In genomic region chr9:93829271-93830223, GRCh38 we compare ENCODE assay signal across 15 cellular contexts.
"Had no signal": no experiment of that assay in that cellular context is flagged by ENCODE, and none has a peak within 500 bp of the region (broad histone marks: within the 10 kb centered on the region; RNA-seq: fewer than 3 reads in every experiment).

No MANE protein-coding gene starts in this region.

- H3K36me3 Mint-ChIP-seq: immature natural killer cell had no signal

- DNase-seq: activated CD8-positive, alpha-beta memory T cell treated with anti-CD3 and anti-CD28 coated beads, Interleukin-2, amount 50 U/mL, for 4 hours; activated CD8-positive, alpha-beta T cell treated with anti-CD3 and anti-CD28 coated beads for 36 hours; activated naive CD4-positive, alpha-beta T cell treated with anti-CD3 and anti-CD28 coated beads for 36 hours; cortex of kidney; effector CD8-positive, alpha-beta T cell; hypothalamus; immature natural killer cell; left colon; ovary; stimulated activated CD4-positive, alpha-beta T cell treated with anti-CD3 and anti-CD28 coated beads, Interleukin-4, amount 100 ng/mL, for 24 hours; T-helper 1 cell had no signal

- H3K27ac Mint-ChIP-seq: activated CD8-positive, alpha-beta T cell treated with anti-CD3 and anti-CD28 coated beads for 36 hours; activated naive CD4-positive, alpha-beta T cell treated with anti-CD3 and anti-CD28 coated beads for 36 hours; activated T-helper 1 cell treated with anti-CD3 and anti-CD28 coated beads, Interleukin-12 subunit alpha, Interleukin-12 subunit beta, Interleukin-2, Interleukin-4 antibody, amounts not matched to agents 30 ng/mL and 10 ng/mL and 1 ng/mL, durations not matched to agents 14 hours and 24 hours and 36 hours; immature natural killer cell; memory B cell; nephron; stimulated activated naive CD8-positive, alpha-beta T cell treated with anti-CD3 and anti-CD28 coated beads, Interleukin-15, Interleukin-2, amounts not matched to agents 100 ng/mL and 50 ng/mL, for 24 hours had no signal

- H3K4me3 Mint-ChIP-seq: activated CD8-positive, alpha-beta T cell treated with anti-CD3 and anti-CD28 coated beads for 36 hours; activated naive CD4-positive, alpha-beta T cell treated with anti-CD3 and anti-CD28 coated beads for 36 hours; activated T-helper 1 cell treated with anti-CD3 and anti-CD28 coated beads, Interleukin-12 subunit alpha, Interleukin-12 subunit beta, Interleukin-2, Interleukin-4 antibody, amounts not matched to agents 30 ng/mL and 10 ng/mL and 1 ng/mL, durations not matched to agents 14 hours and 24 hours and 36 hours; immature natural killer cell; stimulated activated naive CD8-positive, alpha-beta T cell treated with anti-CD3 and anti-CD28 coated beads, Interleukin-15, Interleukin-2, amounts not matched to agents 100 ng/mL and 50 ng/mL, for 24 hours had no signal

- H3K9me3 Mint-ChIP-seq: activated T-helper 1 cell treated with anti-CD3 and anti-CD28 coated beads, Interleukin-12 subunit alpha, Interleukin-12 subunit beta, Interleukin-2, Interleukin-4 antibody, amounts not matched to agents 30 ng/mL and 10 ng/mL and 1 ng/mL, durations not matched to agents 14 hours and 24 hours and 36 hours had no signal

- ATAC-seq: activated CD8-positive, alpha-beta T cell treated with anti-CD3 and anti-CD28 coated beads for 36 hours; left colon had no signal

- H3K4me1 Mint-ChIP-seq: nephron had no signal
